1 cellular context compared by ENCODE assay signal in genomic region chr2:120366698-120367097, GRCh38.
A peak's percentile ranks its signal among the peaks of the same experiment; 100 is the strongest.
TF ChIP-seq lines count a peak whose summit lies in the region.

No MANE protein-coding gene starts in this region.

TF ChIP-seq in HepG2, 621 proteins besides CTCF, POLR2A, EP300 and RAD21:
- no peak for TF ChIP-seq ZNF335 (CRISPR knock-in tag; IDR thresholded peaks at IDR 0.05)
- TF ChIP-seq SP140L (CRISPR knock-in tag; IDR thresholded peaks at IDR 0.05; ENCODE audit: borderline replicate concordance), result no peak
- TF ChIP-seq, protein P1, sequence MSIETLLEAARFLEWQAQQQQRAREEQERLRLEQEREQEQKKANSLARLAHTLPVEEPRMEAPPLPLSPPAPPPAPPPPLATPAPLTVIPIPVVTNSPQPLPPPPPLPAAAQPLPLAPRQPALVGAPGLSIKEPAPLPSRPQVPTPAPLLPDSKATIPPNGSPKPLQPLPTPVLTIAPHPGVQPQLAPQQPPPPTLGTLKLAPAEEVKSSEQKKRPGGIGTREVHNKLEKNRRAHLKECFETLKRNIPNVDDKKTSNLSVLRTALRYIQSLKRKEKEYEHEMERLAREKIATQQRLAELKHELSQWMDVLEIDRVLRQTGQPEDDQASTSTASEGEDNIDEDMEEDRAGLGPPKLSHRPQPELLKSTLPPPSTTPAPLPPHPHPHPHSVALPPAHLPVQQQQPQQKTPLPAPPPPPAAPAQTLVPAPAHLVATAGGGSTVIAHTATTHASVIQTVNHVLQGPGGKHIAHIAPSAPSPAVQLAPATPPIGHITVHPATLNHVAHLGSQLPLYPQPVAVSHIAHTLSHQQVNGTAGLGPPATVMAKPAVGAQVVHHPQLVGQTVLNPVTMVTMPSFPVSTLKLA (IDR thresholded peaks at IDR 0.05), result peak; percentile 78
- TF ChIP-seq MTF1 (CRISPR knock-in tag; IDR thresholded peaks at IDR 0.05), result no peak
- no peak for TF ChIP-seq PRDM15 (CRISPR knock-in tag; IDR thresholded peaks at IDR 0.05)
- TF ChIP-seq ZNF549 (CRISPR knock-in tag; IDR thresholded peaks at IDR 0.05), result no peak
- TF ChIP-seq ZFYVE20 (CRISPR knock-in tag; IDR thresholded peaks at IDR 0.05; ENCODE audit: borderline replicate concordance, low read depth), result no peak
- TF ChIP-seq ZNF607 (CRISPR knock-in tag; IDR thresholded peaks at IDR 0.05; ENCODE audit: borderline replicate concordance), result no peak
